Comparison of ENCODE assay signal across 24 cellular contexts in genomic region chrX:20680998-20681397, GRCh38.
DNase-seq lines count a peak whose midpoint lies in the region; ATAC-seq and TF ChIP-seq lines count a peak whose summit lies in the region.
"Had no signal": no experiment of that assay in that cellular context is flagged by ENCODE, and none has a peak within 500 bp of the region (broad histone marks: within the 10 kb centered on the region; RNA-seq: fewer than 3 reads in every experiment).

No MANE protein-coding gene starts in this region.

- CTCF ChIA-PET in Calu3 (lab: Charles Lee) = interaction anchor here (0.6 kb wide), 2 partner anchors 22 to 1549 kb away, joined by 3 to 4 read pairs; no protein-coding TSS in a partner anchor

- H3K27me3 Mint-ChIP-seq in Calu3 (ENCODE audit: unreplicated experiment) (no peaks in the 10 kb centered on the region), endodermal cell (ENCODE audit: insufficient read depth) (peaks cover 3% of the 10 kb centered on the region)
- peaks cover 2 to 7% of the 10 kb centered on the region in 2 donors for H3K27me3 Mint-ChIP-seq in natural killer cell treated with Interleukin-12 subunit alpha and Interleukin-12 subunit beta and Interleukin-15 and Interleukin-18, amount 100 ng/mL, for 72 hours
- H3K27me3 Mint-ChIP-seq in activated CD4-positive, alpha-beta T cell treated with anti-CD3 and anti-CD28 coated beads, Interleukin-2, amount 10 ng/mL, durations not matched to agents 24 days and 14 days = no peaks in the 10 kb centered on the region
- H3K27me3 Mint-ChIP-seq: activated B cell treated with CpG ODN at 0.5 μM for 24 hours had no signal

- ATAC-seq in omental fat pad (ENCODE audit: low FRiP score) (peak; percentile 28), GM19324 (IDR thresholded peaks at IDR 0.05; ENCODE audit: low FRiP score, unreplicated experiment) (no peak)
- no peak for ATAC-seq in natural killer cell treated with Interleukin-12 subunit alpha and Interleukin-12 subunit beta and Interleukin-15 and Interleukin-18, amount 100 ng/mL, for 72 hours
- ATAC-seq: activated naive CD8-positive, alpha-beta T cell treated with anti-CD3 and anti-CD28 coated beads, Interleukin-2, amount 50 U/mL, for 24 hours; activated T-helper 17 cell treated with anti-CD3 and anti-CD28 coated beads, Interleukin-2, amount 50 U/mL, for 72 hours had no signal

- H3K27ac Mint-ChIP-seq in Calu3 (ENCODE audit: unreplicated experiment) (no peak overlapping the region), endodermal cell (no peak overlapping the region)
- H3K27ac Mint-ChIP-seq in natural killer cell treated with Interleukin-12 subunit alpha and Interleukin-12 subunit beta and Interleukin-15 and Interleukin-18, amount 100 ng/mL, for 72 hours = no peak overlapping the region
- H3K27ac Mint-ChIP-seq in activated CD4-positive, alpha-beta T cell treated with anti-CD3 and anti-CD28 coated beads, Interleukin-2, amount 10 ng/mL, durations not matched to agents 24 days and 14 days = no peak overlapping the region
- H3K27ac Mint-ChIP-seq: activated B cell treated with CpG ODN at 0.5 μM for 24 hours; activated naive CD8-positive, alpha-beta T cell treated with anti-CD3 and anti-CD28 coated beads, Interleukin-2, amount 50 U/mL, for 24 hours; activated T-helper 17 cell treated with anti-CD3 and anti-CD28 coated beads, Interleukin-2, amount 50 U/mL, for 72 hours; T-helper 1 cell treated with Interleukin-12 subunit alpha and Interleukin-12 subunit beta and Interleukin-4 antibody, amounts not matched to agents 30 μg/mL and 1 μg/mL, for 36 hours had no signal

- H3K4me1 Mint-ChIP-seq in Calu3 (ENCODE audit: low read depth, unreplicated experiment) = peaks cover 26% of the 10 kb centered on the region
- H3K4me1 Mint-ChIP-seq in endodermal cell = peaks cover 8% of the 10 kb centered on the region
- H3K4me1 Mint-ChIP-seq in natural killer cell treated with Interleukin-12 subunit alpha and Interleukin-12 subunit beta and Interleukin-15 and Interleukin-18, amount 100 ng/mL, for 72 hours (ENCODE audit: low read depth in 2 of 2) = no peaks in the 10 kb centered on the region
- H3K4me1 Mint-ChIP-seq in activated CD4-positive, alpha-beta T cell treated with anti-CD3 and anti-CD28 coated beads, Interleukin-2, amount 10 ng/mL, durations not matched to agents 24 days and 14 days = no peaks in the 10 kb centered on the region
- H3K4me1 Mint-ChIP-seq: activated B cell treated with CpG ODN at 0.5 μM for 24 hours; activated naive CD8-positive, alpha-beta T cell treated with anti-CD3 and anti-CD28 coated beads, Interleukin-2, amount 50 U/mL, for 24 hours; activated T-helper 17 cell treated with anti-CD3 and anti-CD28 coated beads, Interleukin-2, amount 50 U/mL, for 72 hours had no signal

- intact Hi-C loops in Calu3 (cut with micrococcal nuclease; ENCODE audit: unreplicated experiment) = loop anchor here (5.0 kb wide), 1 partner anchor 151 kb away; no protein-coding TSS in a partner anchor
- intact Hi-C loops in activated CD4-positive, alpha-beta T cell treated with anti-CD3 and anti-CD28 coated beads, Interleukin-2, amount 10 ng/mL, durations not matched to agents 24 days and 14 days (cut with micrococcal nuclease) = no loop called here

- H3K27ac ChIP-seq in endodermal cell (ENCODE audit: low read depth, low read length) = no peak overlapping the region
- H3K27ac ChIP-seq: neutrophil, skin epidermis had no signal

- BruUV-seq in Calu3 (replicated peaks; lab: Mats Ljungman, UMichigan) = no TSS peak

- no peaks in the 10 kb centered on the region for H3K4me1 ChIP-seq in endodermal cell (ENCODE audit: control insufficient read depth, insufficient read depth, low read length)
- H3K4me1 ChIP-seq: Caco-2 had no signal

- TF ChIP-seq CTCF in Calu3 (IDR thresholded peaks at IDR 0.05; ENCODE audit: unreplicated experiment) (peak; percentile 18), endodermal cell (conservative IDR thresholded peaks at IDR 0.05) (peak; percentile 62), omental fat pad (IDR thresholded peaks at IDR 0.05) (no peak)

- H3K4me3 Mint-ChIP-seq in Calu3 (ENCODE audit: low read depth, unreplicated experiment) (no peak overlapping the region), endodermal cell (no peak overlapping the region)
- H3K4me3 Mint-ChIP-seq in natural killer cell treated with Interleukin-12 subunit alpha and Interleukin-12 subunit beta and Interleukin-15 and Interleukin-18, amount 100 ng/mL, for 72 hours = no peak overlapping the region
- no peak overlapping the region for H3K4me3 Mint-ChIP-seq in activated CD4-positive, alpha-beta T cell treated with anti-CD3 and anti-CD28 coated beads, Interleukin-2, amount 10 ng/mL, durations not matched to agents 24 days and 14 days
- H3K4me3 Mint-ChIP-seq: activated B cell treated with CpG ODN at 0.5 μM for 24 hours; activated naive CD8-positive, alpha-beta T cell treated with anti-CD3 and anti-CD28 coated beads, Interleukin-2, amount 50 U/mL, for 24 hours; activated T-helper 17 cell treated with anti-CD3 and anti-CD28 coated beads, Interleukin-2, amount 50 U/mL, for 72 hours; T-helper 1 cell treated with Interleukin-12 subunit alpha and Interleukin-12 subunit beta and Interleukin-4 antibody, amounts not matched to agents 30 μg/mL and 1 μg/mL, for 36 hours had no signal

- no peak overlapping the region for H3K9ac ChIP-seq in endodermal cell (ENCODE audit: extremely low read depth, low read length, poor library complexity, severe bottlenecking)

- H3K36me3 Mint-ChIP-seq in Calu3 (ENCODE audit: insufficient read depth, unreplicated experiment) (no peaks in the 10 kb centered on the region), endodermal cell (ENCODE audit: low read depth) (no peaks in the 10 kb centered on the region)
- no peaks in the 10 kb centered on the region for H3K36me3 Mint-ChIP-seq in natural killer cell treated with Interleukin-12 subunit alpha and Interleukin-12 subunit beta and Interleukin-15 and Interleukin-18, amount 100 ng/mL, for 72 hours
- no peaks in the 10 kb centered on the region for H3K36me3 Mint-ChIP-seq in activated CD4-positive, alpha-beta T cell treated with anti-CD3 and anti-CD28 coated beads, Interleukin-2, amount 10 ng/mL, durations not matched to agents 24 days and 14 days (ENCODE audit: low read depth)

- DNase-seq in Calu3 (peak; percentile 9), LHCN-M2 (ENCODE audit: low read depth) (peak; percentile 22), endodermal cell (no peak), omental fat pad (ENCODE audit: low spot score) (no peak), D341Med (ENCODE audit: low spot score) (no peak)
- DNase-seq in natural killer cell treated with Interleukin-12 subunit alpha and Interleukin-12 subunit beta and Interleukin-15 and Interleukin-18, amount 100 ng/mL, for 72 hours (ENCODE audit: low spot score) = no peak
- DNase-seq in activated CD4-positive, alpha-beta T cell treated with anti-CD3 and anti-CD28 coated beads, Interleukin-2, amount 10 ng/mL, durations not matched to agents 24 days and 14 days = no peak
- DNase-seq: activated B cell treated with CpG ODN at 0.5 μM for 24 hours; activated CD8-positive, alpha-beta memory T cell treated with anti-CD3 and anti-CD28 coated beads for 24 hours; activated naive CD8-positive, alpha-beta T cell treated with anti-CD3 and anti-CD28 coated beads, Interleukin-2, amount 50 U/mL, for 24 hours; Caco-2; caudate nucleus; effector CD4-positive, alpha-beta T cell; GDM1; left cardiac atrium; midbrain; Right ventricle myocardium superior; stimulated activated CD4-positive, alpha-beta T cell treated with anti-CD3 and anti-CD28 coated beads, Interleukin-4, amount 100 ng/mL, for 24 hours; substantia nigra had no signal

- H3K9me3 Mint-ChIP-seq in Calu3 (ENCODE audit: low read depth, unreplicated experiment) (no peaks in the 10 kb centered on the region), endodermal cell (no peaks in the 10 kb centered on the region)
- peaks cover 3% of the 10 kb centered on the region for H3K9me3 Mint-ChIP-seq in natural killer cell treated with Interleukin-12 subunit alpha and Interleukin-12 subunit beta and Interleukin-15 and Interleukin-18, amount 100 ng/mL, for 72 hours
- no peaks in the 10 kb centered on the region for H3K9me3 Mint-ChIP-seq in activated CD4-positive, alpha-beta T cell treated with anti-CD3 and anti-CD28 coated beads, Interleukin-2, amount 10 ng/mL, durations not matched to agents 24 days and 14 days
- H3K9me3 Mint-ChIP-seq: activated B cell treated with CpG ODN at 0.5 μM for 24 hours; activated naive CD8-positive, alpha-beta T cell treated with anti-CD3 and anti-CD28 coated beads, Interleukin-2, amount 50 U/mL, for 24 hours; activated T-helper 17 cell treated with anti-CD3 and anti-CD28 coated beads, Interleukin-2, amount 50 U/mL, for 72 hours; T-helper 1 cell treated with Interleukin-12 subunit alpha and Interleukin-12 subunit beta and Interleukin-4 antibody, amounts not matched to agents 30 μg/mL and 1 μg/mL, for 36 hours had no signal

- H3K27me3 ChIP-seq in endodermal cell (ENCODE audit: control insufficient read depth, insufficient read depth, low read length, poor library complexity, severe bottlenecking) = no peaks in the 10 kb centered on the region
- H3K27me3 ChIP-seq: neutrophil had no signal

- H3K4me3 ChIP-seq in endodermal cell (ENCODE audit: low read length) = no peak overlapping the region
- H3K4me3 ChIP-seq: skin epidermis had no signal

- no peaks in the 10 kb centered on the region for H3K36me3 ChIP-seq in endodermal cell (ENCODE audit: control insufficient read depth, insufficient read depth, low read length)
- H3K36me3 ChIP-seq: neutrophil had no signal

- no peaks in the 10 kb centered on the region for H3K9me3 ChIP-seq in endodermal cell (ENCODE audit: control insufficient read depth, low read length)
- H3K9me3 ChIP-seq: Caco-2, neutrophil had no signal

Comparison
In these comparisons a context has a peak if more than half of its experiments do, and no peak if none do; other contexts are left out.
1. DNase-seq: peak in Calu3 (single experiment) and LHCN-M2 (single experiment); none in endodermal cell (single experiment), omental fat pad (single experiment), D341Med (single experiment), natural killer cell treated with Interleukin-12 subunit alpha and Interleukin-12 subunit beta and Interleukin-15 and Interleukin-18, amount 100 ng/mL, for 72 hours (single experiment) and activated CD4-positive, alpha-beta T cell treated with anti-CD3 and anti-CD28 coated beads, Interleukin-2, amount 10 ng/mL, durations not matched to agents 24 days and 14 days (single experiment).
2. CTCF ChIP-seq: peak in Calu3 (single experiment) and endodermal cell (single experiment); none in omental fat pad (0 of 3).